1 cellular context compared by ENCODE assay signal in genomic region chr6:28407401-28407800, GRCh38.
TF ChIP-seq lines count a peak whose summit lies in the region.

No MANE protein-coding gene starts in this region.

TF ChIP-seq in GM12878, 131 proteins besides CTCF, POLR2A, EP300 and RAD21:
- TF ChIP-seq SPI1 (IDR thresholded peaks at IDR 0.05; ENCODE audit: borderline replicate concordance, insufficient read depth, low read depth, low read length) (no peak), BRCA1 (IDR thresholded peaks at IDR 0.05; ENCODE audit: low read depth, low read length) (no peak), RFX5 (IDR thresholded peaks at IDR 0.05; ENCODE audit: low read depth, low read length) (no peak), CHD2 (IDR thresholded peaks at IDR 0.05; ENCODE audit: borderline replicate concordance, low read depth, low read length) (no peak), CBFB (IDR thresholded peaks at IDR 0.05; ENCODE audit: low read depth) (no peak), SP1 (IDR thresholded peaks at IDR 0.05; ENCODE audit: low read depth, low read length) (no peak)
